Comparison of ENCODE assay signal across 1 cellular context in the genomic region with DNA sequence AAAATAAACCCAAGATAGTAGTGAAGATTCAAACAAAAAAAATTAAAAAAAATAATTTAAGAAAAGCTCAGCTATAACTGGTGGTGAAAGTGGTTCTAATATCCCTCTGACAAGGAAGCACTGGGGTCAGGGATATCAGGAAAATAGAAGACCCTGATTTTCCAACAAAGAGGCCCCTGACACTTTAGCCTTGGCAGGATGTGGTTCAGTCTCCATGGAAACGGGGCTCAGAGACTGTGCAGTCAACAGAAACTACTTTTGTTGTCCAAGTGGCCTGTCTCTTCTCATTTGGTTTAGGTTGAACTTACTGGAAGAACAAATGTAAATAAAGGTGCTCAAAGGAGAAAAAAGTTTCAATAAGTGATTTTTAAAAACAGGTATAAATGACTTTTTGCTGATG.
TF ChIP-seq lines count a peak whose summit lies in the region.

No MANE protein-coding gene starts in this region.

TF ChIP-seq in GM12878, 131 proteins besides CTCF, POLR2A, EP300 and RAD21:
- TF ChIP-seq BMI1 (IDR thresholded peaks at IDR 0.05; ENCODE audit: borderline replicate concordance): peak; percentile 89
- TF ChIP-seq RUNX3 (IDR thresholded peaks at IDR 0.05; ENCODE audit: low read length): peak; percentile 82
- no peak for TF ChIP-seq PBX3 (IDR thresholded peaks at IDR 0.05; ENCODE audit: insufficient replicate concordance, low read depth, low read length)
- no peak for TF ChIP-seq SMAD1 (IDR thresholded peaks at IDR 0.05; ENCODE audit: low read depth, partially characterized antibody)
- TF ChIP-seq IKZF1 (conservative IDR thresholded peaks at IDR 0.05): peak; percentile 26; the same call in 1 of the 2 replicates
- 0 out of 2 replicates have a peak, but pooled peaks have one; percentile 29 for TF ChIP-seq CBFB (IDR thresholded peaks at IDR 0.05; ENCODE audit: low read depth)
- TF ChIP-seq ETV6 (conservative IDR thresholded peaks at IDR 0.05 in 1 of 2, IDR thresholded peaks at IDR 0.05 in 1 of 2; ENCODE audit: borderline replicate concordance in 1 of 2, low read depth in 1 of 2): no peak
- TF ChIP-seq NR2F1 (conservative IDR thresholded peaks at IDR 0.05): peak; percentile 68
- TF ChIP-seq ZNF217 (IDR thresholded peaks at IDR 0.05): no peak
- TF ChIP-seq IKZF2 (IDR thresholded peaks at IDR 0.05): peak; percentile 45 to 49; a peak in 2 of 4 replicates
- 0 out of 2 replicates have a peak, but pooled peaks have one; percentile 21 for TF ChIP-seq ZNF687 (IDR thresholded peaks at IDR 0.05)
